In the genomic region with DNA sequence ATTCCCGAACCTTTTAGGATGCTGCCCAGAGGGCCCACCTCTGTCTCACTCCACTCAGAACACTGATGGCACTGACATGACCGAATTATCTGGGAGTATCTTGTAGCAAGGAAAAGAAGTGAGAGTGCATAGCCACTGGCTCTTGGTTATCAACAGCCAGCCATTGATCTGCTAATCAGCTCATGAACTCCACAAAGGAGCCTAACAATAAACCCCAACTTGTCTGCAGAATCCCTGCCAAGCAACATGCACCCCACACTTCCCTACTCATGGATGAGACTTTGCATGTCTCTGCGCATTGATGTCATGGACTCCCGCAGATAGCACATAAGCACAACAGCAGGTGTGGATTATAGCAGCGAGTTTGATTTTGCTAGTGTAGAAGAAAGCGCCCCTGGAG, we compare ENCODE assay signal across 1 cellular context.
TF ChIP-seq lines count a peak whose summit lies in the region.

No MANE protein-coding gene starts in this region.

TF ChIP-seq in H1, 55 proteins besides CTCF, POLR2A, EP300 and RAD21:
- TF ChIP-seq YY1 (IDR thresholded peaks at IDR 0.05; ENCODE audit: low read depth, low read length): 0 out of 2 replicates have a peak, but pooled peaks have one; percentile 17
- peak; percentile 70 for TF ChIP-seq NANOG (IDR thresholded peaks at IDR 0.05; ENCODE audit: insufficient read depth, low read depth, low read length, poor library complexity, severe bottlenecking)
- TF ChIP-seq BRCA1 (IDR thresholded peaks at IDR 0.05; ENCODE audit: low read depth, low read length): no peak
TF ChIP-seq in H1: peak in this region for 2.
